10 cellular contexts compared by ENCODE assay signal in genomic region chr14:50828738-50829471, GRCh38. TPM values are rescaled to one million over a fixed set of nuclear protein-coding genes. Genes with fewer than 3 reads are reported as not detected.
DNase-seq lines count a peak whose midpoint lies in the region; ATAC-seq, FAIRE-seq and TF ChIP-seq lines count a peak whose summit lies in the region.
"Had no signal": no experiment of that assay in that cellular context is flagged by ENCODE, and none has a peak within 500 bp of the region (broad histone marks: within the 10 kb centered on the region; RNA-seq: fewer than 3 reads in every experiment).

No MANE protein-coding gene starts in this region.

- peaks cover 6% of the 10 kb centered on the region for H3K36me3 Mint-ChIP-seq in activated naive CD8-positive, alpha-beta T cell

- 0 out of 2 replicates have a peak, but pooled peaks have one; percentile 9 for TF ChIP-seq CTCF in AG04450 (IDR thresholded peaks at IDR 0.05; ENCODE audit: low read depth, low read length)

- no peaks in the 10 kb centered on the region for H3K9me3 ChIP-seq in AG04450 (ENCODE audit: control insufficient read depth, insufficient read depth, low read length)
- H3K9me3 ChIP-seq: gastroesophageal sphincter had no signal

- no peaks in the 10 kb centered on the region for H3K27me3 Mint-ChIP-seq in activated naive CD8-positive, alpha-beta T cell

- H3K27ac ChIP-seq in AG04450 (ENCODE audit: low read depth, low read length) = no peak overlapping the region

- FAIRE-seq in GM19239 (lab: Jason Lieb, UNC) = peak; percentile 82
- FAIRE-seq: TTC549 had no signal

- peak overlapping the region; percentile 99 for H3K4me3 Mint-ChIP-seq in activated naive CD8-positive, alpha-beta T cell

- peaks cover 68% of the 10 kb centered on the region for H3K4me1 Mint-ChIP-seq in activated naive CD8-positive, alpha-beta T cell (ENCODE audit: low read depth)

- DNase-seq in AG04450 (ENCODE audit: low read depth, low spot score) = no peak
- DNase-seq in GM19239 (ENCODE audit: insufficient read length, low spot score) = no peak
- peak; percentile 24 for DNase-seq in midbrain (lab: John Stamatoyannopoulos, UW)
- no peak for DNase-seq in 8988T
- no peak for DNase-seq in activated gamma-delta T cell (lab: John Stamatoyannopoulos, UW)
- DNase-seq in NCI-H774 (lab: John Stamatoyannopoulos, UW) = no peak

- peak overlapping the region; percentile 94 for H3K27ac Mint-ChIP-seq in activated naive CD8-positive, alpha-beta T cell

- peak overlapping the region; percentile 79 for H3K4me3 ChIP-seq in AG04450 (ENCODE audit: low read depth, low read length)

- H3K27me3 ChIP-seq in AG04450 (ENCODE audit: control insufficient read depth, insufficient read depth, low read length) = no peaks in the 10 kb centered on the region
- H3K27me3 ChIP-seq: gastroesophageal sphincter had no signal

- no peaks in the 10 kb centered on the region for H3K9me3 Mint-ChIP-seq in activated naive CD8-positive, alpha-beta T cell (ENCODE audit: low read depth)

- CTCF ChIA-PET in AG04450 (lab: Charles Lee) = interaction anchor here (0.9 to 3.7 kb wide), 3 partner anchors 33 to 55 kb away, joined by 3 to 32 read pairs (median 3); no protein-coding TSS in a partner anchor

- ATAC-seq in HG03097 (IDR thresholded peaks at IDR 0.05; ENCODE audit: low FRiP score, unreplicated experiment) = no peak
- ATAC-seq: gastroesophageal sphincter had no signal

- POLR2A ChIA-PET in AG04450 (lab: Yijun Ruan, JAX) = interaction anchor here (0.6 to 1.6 kb wide), 3 partner anchors 18 to 35 kb away, joined by 3 read pairs; no protein-coding TSS in a partner anchor

RNA-seq across cellular contexts. Expression of gene NIN, which starts 2.1 kb away (rescaled TPM):
- polyA plus RNA-seq in AG04450 (2011; rRNA removed) = 25.1 and 26.9 TPM in 2 replicates
- 47.8 and 51.5 TPM in 2 replicates for polyA minus RNA-seq in AG04450 (2011; rRNA and poly(A)+ RNA removed)

RNA-seq across cellular contexts. Expression of gene ABHD12B, which starts 42.9 kb away (rescaled TPM):
- polyA plus RNA-seq in AG04450 (2011; rRNA removed) = 0.32 TPM in 2 replicates
- polyA minus RNA-seq in AG04450 (2011; rRNA and poly(A)+ RNA removed) = 0.61 TPM in 1 of 2 replicates, not detected in the other
